28 cellular contexts compared by ENCODE assay signal in the genomic region with DNA sequence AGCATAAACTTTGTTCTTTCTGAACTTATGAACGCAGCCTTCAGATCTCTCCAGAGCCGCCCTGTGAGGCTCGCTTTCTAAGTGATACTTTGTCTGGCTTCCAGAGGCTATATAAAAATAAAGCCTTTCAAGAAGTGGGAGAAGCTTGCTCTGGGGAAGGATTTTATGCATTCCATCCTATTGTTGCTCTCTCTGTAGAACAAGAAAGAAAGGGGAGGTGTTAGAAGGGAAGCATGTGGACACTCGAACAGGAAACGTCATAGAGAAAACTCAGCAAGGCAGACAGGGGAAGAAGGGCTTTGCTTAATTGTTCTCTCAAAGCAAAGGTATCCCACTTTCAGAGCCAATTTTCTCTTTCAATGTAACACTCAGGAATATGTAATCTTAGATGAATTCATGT.
DNase-seq lines count a peak whose midpoint lies in the region; ATAC-seq and TF ChIP-seq lines count a peak whose summit lies in the region.
"Had no signal": no experiment of that assay in that cellular context is flagged by ENCODE, and none has a peak within 500 bp of the region (broad histone marks: within the 10 kb centered on the region; RNA-seq: fewer than 3 reads in every experiment).

No MANE protein-coding gene starts in this region.

- no peaks in the 10 kb centered on the region for H3K9me2 ChIP-seq in Loucy (replicated peaks; ENCODE audit: low read depth, low read length)

- DNase-seq in AG10803 (ENCODE audit: low read depth) (peak; percentile 67), choroid plexus epithelial cell (ENCODE audit: low read depth) (peak; percentile 63), mesothelial cell of epicardium (ENCODE audit: low spot score in 2 of 2, unreplicated experiment in 2 of 2) (no peak), NCI-H82 treated with DMSO at 0.1 percent for 48 hours (lab: John Stamatoyannopoulos, UW; ENCODE audit: unreplicated experiment) (no peak), left ventricle myocardium inferior (no peak), NCI-H345 (lab: John Stamatoyannopoulos, UW) (no peak)
- DNase-seq: activated CD4-positive, alpha-beta T cell treated with anti-CD3 and anti-CD28 coated beads, Interleukin-2, amount 10 ng/mL, durations not matched to agents 7 days and 5 days; activated naive CD4-positive, alpha-beta T cell treated with anti-CD3 and anti-CD28 coated beads, Interleukin-2, amount 50 U/mL, for 16 hours; BE2C; COR-L47; DMS79; gastrocnemius medialis; H7; Kasumi-1; NCI-H1092; NCI-H187 treated with DMSO at 0.1 percent for 48 hours; NCI-H69; stimulated activated CD4-positive, alpha-beta T cell treated with anti-CD3 and anti-CD28 coated beads, Interleukin-2, amount 100 ng/mL, for 24 hours; substantia nigra; T-helper 2 cell had no signal

- H3K36me3 ChIP-seq in Loucy (ENCODE audit: insufficient read depth, low read length) (no peaks in the 10 kb centered on the region), left ventricle myocardium inferior (no peaks in the 10 kb centered on the region)
- H3K36me3 ChIP-seq: BE2C, gastrocnemius medialis, prostate gland had no signal

- no peaks in the 10 kb centered on the region for H3K27me3 ChIP-seq in Loucy (ENCODE audit: insufficient read depth, low read length, poor library complexity, severe bottlenecking)
- H3K27me3 ChIP-seq in left ventricle myocardium inferior (ENCODE audit: low read depth) = no peaks in the 10 kb centered on the region
- H3K27me3 ChIP-seq: BE2C, gastrocnemius medialis had no signal

- peaks cover 9% of the 10 kb centered on the region for H3K4me1 Mint-ChIP-seq in mesothelial cell of epicardium
- H3K4me1 Mint-ChIP-seq: activated CD4-positive, alpha-beta T cell treated with anti-CD3 and anti-CD28 coated beads, Interleukin-2, amount 10 ng/mL, durations not matched to agents 7 days and 5 days had no signal

- no peaks in the 10 kb centered on the region for H3F3A ChIP-seq in Loucy (ENCODE audit: low read depth)

- intact Hi-C loops in left ventricle myocardium inferior (cut with micrococcal nuclease) = no loop called here

- H3K27ac Mint-ChIP-seq in mesothelial cell of epicardium = peak overlapping the region; percentile 79
- H3K27ac Mint-ChIP-seq: activated CD4-positive, alpha-beta T cell treated with anti-CD3 and anti-CD28 coated beads, Interleukin-2, amount 10 ng/mL, durations not matched to agents 7 days and 5 days; activated T-helper 1 cell treated with anti-CD3 and anti-CD28 coated beads, Interleukin-12 subunit alpha, Interleukin-12 subunit beta, Interleukin-2, Interleukin-4 antibody, amounts not matched to agents 30 ng/mL and 10 ng/mL and 1 ng/mL, durations not matched to agents 14 hours and 24 hours and 36 hours had no signal

- no peak overlapping the region for H3K4me3 Mint-ChIP-seq in mesothelial cell of epicardium
- H3K4me3 Mint-ChIP-seq: activated CD4-positive, alpha-beta T cell treated with anti-CD3 and anti-CD28 coated beads, Interleukin-2, amount 10 ng/mL, durations not matched to agents 7 days and 5 days; activated T-helper 1 cell treated with anti-CD3 and anti-CD28 coated beads, Interleukin-12 subunit alpha, Interleukin-12 subunit beta, Interleukin-2, Interleukin-4 antibody, amounts not matched to agents 30 ng/mL and 10 ng/mL and 1 ng/mL, durations not matched to agents 14 hours and 24 hours and 36 hours had no signal

- no peak overlapping the region for H3K4me2 ChIP-seq in Loucy (ENCODE audit: low read depth, low read length, poor library complexity, severe bottlenecking)

- no peak for ATAC-seq in HG03521 (IDR thresholded peaks at IDR 0.05; ENCODE audit: unreplicated experiment)
- ATAC-seq: gastrocnemius medialis had no signal

- no peak overlapping the region for H3K27ac ChIP-seq in left ventricle myocardium inferior (replicated peaks)
- H3K27ac ChIP-seq: epithelial cell of prostate, gastrocnemius medialis, HL-60, prostate gland, SK-N-MC, VCaP had no signal

- H3K36me3 Mint-ChIP-seq in mesothelial cell of epicardium = no peaks in the 10 kb centered on the region

- no peaks in the 10 kb centered on the region for H3K79me2 ChIP-seq in Loucy (ENCODE audit: insufficient read depth, low read length)

- H3K9me3 ChIP-seq in Loucy (ENCODE audit: insufficient read depth, low read depth, low read length) = no peaks in the 10 kb centered on the region; the same call in 1 of the 2 replicates
- peaks cover 14% of the 10 kb centered on the region for H3K9me3 ChIP-seq in left ventricle myocardium inferior (replicated peaks)
- H3K9me3 ChIP-seq: BE2C, gastrocnemius medialis, prostate gland had no signal

- no peaks in the 10 kb centered on the region for H4K20me1 ChIP-seq in Loucy (ENCODE audit: insufficient read depth, low read length, poor library complexity, severe bottlenecking)

- H3K4me3 ChIP-seq in AG10803 (ENCODE audit: low read length) (no peak overlapping the region), Loucy (ENCODE audit: low read length, poor library complexity, severe bottlenecking) (no peak overlapping the region), choroid plexus epithelial cell (ENCODE audit: low read depth, low read length) (no peak overlapping the region), left ventricle myocardium inferior (no peak overlapping the region)
- H3K4me3 ChIP-seq: gastrocnemius medialis, prostate gland, SK-N-MC had no signal

- peaks cover 14% of the 10 kb centered on the region for H3K9me3 Mint-ChIP-seq in mesothelial cell of epicardium

- no peak for TF ChIP-seq CTCF in AG10803 (conservative IDR thresholded peaks at IDR 0.05; ENCODE audit: low read length)
- TF ChIP-seq CTCF in Loucy (conservative IDR thresholded peaks at IDR 0.05; ENCODE audit: low read length) = no peak
- TF ChIP-seq CTCF in choroid plexus epithelial cell (conservative IDR thresholded peaks at IDR 0.05; ENCODE audit: low read depth, low read length) = no peak
- no peak for TF ChIP-seq CTCF in mesothelial cell of epicardium (IDR thresholded peaks at IDR 0.05; ENCODE audit: unreplicated experiment)
- TF ChIP-seq CTCF in left ventricle myocardium inferior (IDR thresholded peaks at IDR 0.05; ENCODE audit: borderline replicate concordance) = no peak

- H3K27me3 Mint-ChIP-seq in mesothelial cell of epicardium (ENCODE audit: low read depth) = peaks cover 12% of the 10 kb centered on the region
- H3K27me3 Mint-ChIP-seq: activated CD4-positive, alpha-beta T cell treated with anti-CD3 and anti-CD28 coated beads, Interleukin-2, amount 10 ng/mL, durations not matched to agents 7 days and 5 days had no signal

- no peak overlapping the region for H3K9ac ChIP-seq in Loucy (ENCODE audit: low read depth, low read length, poor library complexity, severe bottlenecking)

- peak overlapping the region; percentile 65; the same call in 1 of the 2 replicates for H2AFZ ChIP-seq in Loucy (ENCODE audit: low read length)

- H3K4me1 ChIP-seq in Loucy (ENCODE audit: insufficient read depth, low read length, poor library complexity, severe bottlenecking) (peaks cover 20% of the 10 kb centered on the region), left ventricle myocardium inferior (no peaks in the 10 kb centered on the region)
- H3K4me1 ChIP-seq: BE2C, gastrocnemius medialis, prostate gland had no signal

Comparison
In these comparisons a context has a peak if more than half of its experiments do, and no peak if none do; other contexts are left out.
1. DNase-seq: peak in AG10803 (single experiment) and choroid plexus epithelial cell (single experiment); none in mesothelial cell of epicardium (0 of 2), NCI-H82 treated with DMSO at 0.1 percent for 48 hours (single experiment), left ventricle myocardium inferior (single experiment) and NCI-H345 (single experiment).